Comparison of ENCODE assay signal across 26 cellular contexts in the genomic region with DNA sequence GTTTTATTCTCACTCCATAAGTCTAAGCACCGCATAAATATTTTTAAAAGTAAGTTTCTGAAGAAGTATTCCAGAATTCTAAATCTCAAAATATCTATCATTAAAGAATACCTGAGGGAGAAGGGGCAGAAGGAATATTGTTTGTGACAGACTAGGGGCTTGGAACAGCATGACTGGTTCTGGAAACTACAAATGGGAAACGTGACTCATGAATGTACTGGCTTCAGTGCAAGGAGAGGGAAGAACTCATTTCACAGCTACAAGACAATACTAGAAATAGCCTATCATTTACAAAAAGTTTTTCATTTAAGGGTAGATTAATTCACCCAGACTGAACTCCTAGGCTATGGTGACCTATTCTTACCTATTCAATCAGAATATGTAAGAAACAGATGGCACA.
"Had no signal": no experiment of that assay in that cellular context is flagged by ENCODE, and none has a peak within 500 bp of the region (broad histone marks: within the 10 kb centered on the region; RNA-seq: fewer than 3 reads in every experiment).

No MANE protein-coding gene starts in this region.

- DNase-seq: activated CD4-positive, alpha-beta T cell treated with anti-CD3 and anti-CD28 coated beads for 1 hour; activated CD4-positive, alpha-beta T cell treated with anti-CD3 and anti-CD28 coated beads, Interleukin-2, amount 50 U/mL, for 1 hour; activated CD8-positive, alpha-beta T cell treated with anti-CD3 and anti-CD28 coated beads, Interleukin-2, amount 10 ng/mL, durations not matched to agents 7 days and 5 days; activated T-cell treated with anti-CD3 and anti-CD28 coated beads, Interleukin-2, amount 50 U/mL, for 1 hour; aorta; cerebellar nuclear complex; cortex of kidney; erythroblast; glutamatergic neuron; left ventricle myocardium superior; right cardiac atrium; stimulated activated CD4-positive, alpha-beta T cell treated with anti-CD3 and anti-CD28 coated beads, Interleukin-12 subunit alpha, Interleukin-12 subunit beta, amount 100 ng/mL, for 4 hours; stimulated activated CD4-positive, alpha-beta T cell treated with anti-CD3 and anti-CD28 coated beads, Interleukin-4, amount 100 ng/mL, for 4 hours; substantia nigra; T-cell; thyroid gland had no signal

- ATAC-seq: activated CD8-positive, alpha-beta T cell treated with anti-CD3 and anti-CD28 coated beads, Interleukin-2, amount 10 ng/mL, durations not matched to agents 7 days and 5 days; activated naive CD4-positive, alpha-beta T cell treated with anti-CD3 and anti-CD28 coated beads, Interleukin-2, amount 50 U/mL, for 72 hours; activated T-helper 17 cell treated with anti-CD3 and anti-CD28 coated beads, Interleukin-2, amount 50 U/mL, for 72 hours; left ventricle myocardium superior; right cardiac atrium; T-cell had no signal

- H3K36me3 Mint-ChIP-seq: activated naive CD4-positive, alpha-beta T cell treated with anti-CD3 and anti-CD28 coated beads, Interleukin-2, amount 50 U/mL, for 72 hours; memory B cell; T-cell had no signal

- H2AFZ ChIP-seq: hepatocyte had no signal

- H3K27me3 ChIP-seq: hepatocyte, neutrophil, pancreas, thyroid gland had no signal

- H3K4me3 ChIP-seq: hepatocyte, pancreas, thyroid gland had no signal

- H3K27ac Mint-ChIP-seq: activated CD8-positive, alpha-beta T cell treated with anti-CD3 and anti-CD28 coated beads, Interleukin-2, amount 10 ng/mL, durations not matched to agents 7 days and 5 days; activated naive CD4-positive, alpha-beta T cell treated with anti-CD3 and anti-CD28 coated beads, Interleukin-2, amount 50 U/mL, for 72 hours; activated T-helper 17 cell treated with anti-CD3 and anti-CD28 coated beads, Interleukin-2, amount 50 U/mL, for 72 hours; memory B cell; nephron; stimulated activated naive CD8-positive, alpha-beta T cell treated with anti-CD3 and anti-CD28 coated beads, Interleukin-15, Interleukin-2, amounts not matched to agents 100 ng/mL and 50 ng/mL, for 24 hours; T-cell had no signal

- H3K79me2 ChIP-seq: hepatocyte had no signal

- H3K4me1 Mint-ChIP-seq: activated T-helper 17 cell treated with anti-CD3 and anti-CD28 coated beads, Interleukin-2, amount 50 U/mL, for 72 hours; memory B cell; T-cell had no signal

- H3K27ac ChIP-seq: hepatocyte, neutrophil, thyroid gland had no signal

- H3K4me2 ChIP-seq: hepatocyte had no signal

- H3K36me3 ChIP-seq: neutrophil, pancreas, thyroid gland had no signal

- H3K9me3 ChIP-seq: neutrophil, pancreas, thyroid gland had no signal

- H3K27me3 Mint-ChIP-seq: activated T-helper 17 cell treated with anti-CD3 and anti-CD28 coated beads, Interleukin-2, amount 50 U/mL, for 72 hours; memory B cell; stimulated activated naive CD8-positive, alpha-beta T cell treated with anti-CD3 and anti-CD28 coated beads, Interleukin-15, Interleukin-2, amounts not matched to agents 100 ng/mL and 50 ng/mL, for 24 hours; T-cell had no signal

- FAIRE-seq: frontal cortex, pancreas, TTC549 had no signal

- H3K4me3 Mint-ChIP-seq: activated CD8-positive, alpha-beta T cell treated with anti-CD3 and anti-CD28 coated beads, Interleukin-2, amount 10 ng/mL, durations not matched to agents 7 days and 5 days; activated T-helper 17 cell treated with anti-CD3 and anti-CD28 coated beads, Interleukin-2, amount 50 U/mL, for 72 hours; memory B cell; nephron; stimulated activated naive CD8-positive, alpha-beta T cell treated with anti-CD3 and anti-CD28 coated beads, Interleukin-15, Interleukin-2, amounts not matched to agents 100 ng/mL and 50 ng/mL, for 24 hours; T-cell had no signal
